ENCODE assay signal across 11 cellular contexts in the genomic region with DNA sequence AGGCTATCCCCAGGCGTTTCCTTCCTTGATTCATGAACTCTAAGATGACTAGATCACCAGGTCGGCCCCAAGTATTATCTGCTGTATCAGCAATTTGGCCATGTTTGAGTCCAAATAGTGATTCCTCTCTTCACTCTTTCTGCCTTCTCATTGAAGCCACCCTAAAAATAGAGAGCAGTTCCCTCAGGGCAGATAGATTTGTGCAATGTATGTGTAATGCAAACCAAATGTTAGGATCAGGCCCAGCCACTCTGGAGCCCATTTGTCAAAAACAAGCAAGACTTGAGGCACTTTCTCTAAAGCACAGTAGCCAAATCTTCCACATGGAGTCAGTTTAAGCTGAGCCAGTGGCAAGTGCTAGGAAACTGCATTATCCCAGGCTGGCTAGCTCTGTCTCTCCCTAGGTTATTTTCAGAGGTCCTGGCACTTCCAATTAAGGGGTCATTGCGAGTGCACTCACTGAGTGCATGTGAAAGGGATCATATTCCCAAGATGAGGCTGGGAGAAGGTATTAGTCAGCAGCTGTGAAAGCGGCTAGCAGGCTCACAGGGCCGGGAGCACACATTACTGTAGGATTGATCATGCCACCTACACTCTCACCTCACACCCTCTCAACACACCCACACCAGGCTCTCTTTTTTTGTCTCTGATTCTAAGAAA.
DNase-seq lines count a peak whose midpoint lies in the region; ATAC-seq and TF ChIP-seq lines count a peak whose summit lies in the region.
"Had no signal": no experiment of that assay in that cellular context is flagged by ENCODE, and none has a peak within 500 bp of the region (broad histone marks: within the 10 kb centered on the region; RNA-seq: fewer than 3 reads in every experiment).

No MANE protein-coding gene starts in this region.

- POLR2A ChIA-PET in CD8-positive, alpha-beta T cell (lab: Charles Lee), result no interaction called here

- H3K9me3 ChIP-seq in RWPE2 (ENCODE audit: severe bottlenecking) (no peaks in the 10 kb centered on the region), upper lobe of right lung (no peaks in the 10 kb centered on the region), T-helper 17 cell (ENCODE audit: control insufficient read depth, low read length, poor library complexity, severe bottlenecking) (no peaks in the 10 kb centered on the region)
- H3K9me3 ChIP-seq in CD8-positive, alpha-beta T cell (ENCODE audit: low read length), result no peaks in the 10 kb centered on the region
- H3K9me3 ChIP-seq: transverse colon had no signal

- H3K36me3 Mint-ChIP-seq in CD8-positive, alpha-beta T cell, result no peaks in the 10 kb centered on the region
- no peaks in the 10 kb centered on the region for H3K36me3 Mint-ChIP-seq in T-helper 17 cell (ENCODE audit: low read depth)

- TF ChIP-seq CTCF in RWPE2 (IDR thresholded peaks at IDR 0.05; ENCODE audit: poor library complexity, severe bottlenecking), result no peak
- no peak for TF ChIP-seq CTCF in foreskin fibroblast (IDR thresholded peaks at IDR 0.05; ENCODE audit: low read depth, low read length)
- TF ChIP-seq CTCF in CD8-positive, alpha-beta T cell (IDR thresholded peaks at IDR 0.05), result no peak
- TF ChIP-seq CTCF in upper lobe of right lung (IDR thresholded peaks at IDR 0.05), result no peak

- no peaks in the 10 kb centered on the region for H3K36me3 ChIP-seq in RWPE2 (ENCODE audit: low read depth)
- H3K36me3 ChIP-seq in CD8-positive, alpha-beta T cell (ENCODE audit: insufficient read depth, low read length), result no peaks in the 10 kb centered on the region
- H3K36me3 ChIP-seq in upper lobe of right lung, result no peaks in the 10 kb centered on the region
- H3K36me3 ChIP-seq: transverse colon had no signal

- peaks cover 10% of the 10 kb centered on the region for H3K9me3 Mint-ChIP-seq in CD8-positive, alpha-beta T cell

- H3K27ac ChIP-seq in RWPE2 (ENCODE audit: poor library complexity, severe bottlenecking) (peak overlapping the region; percentile 69), upper lobe of right lung (no peak overlapping the region)
- no peak overlapping the region for H3K27ac ChIP-seq in CD8-positive, alpha-beta T cell (ENCODE audit: low read depth, low read length)
- H3K27ac ChIP-seq: transverse colon had no signal

- no peak overlapping the region for H3K27ac Mint-ChIP-seq in CD8-positive, alpha-beta T cell
- H3K27ac Mint-ChIP-seq in T-helper 17 cell, result no peak overlapping the region

- peaks cover 15% of the 10 kb centered on the region for H3K4me1 ChIP-seq in RWPE2 (ENCODE audit: insufficient read depth, poor library complexity, severe bottlenecking)
- H3K4me1 ChIP-seq in CD8-positive, alpha-beta T cell (ENCODE audit: insufficient read depth, low read length), result no peaks in the 10 kb centered on the region
- no peaks in the 10 kb centered on the region for H3K4me1 ChIP-seq in upper lobe of right lung
- H3K4me1 ChIP-seq: transverse colon had no signal

- peaks cover 19% of the 10 kb centered on the region for H3K27me3 Mint-ChIP-seq in CD8-positive, alpha-beta T cell (ENCODE audit: low read depth)
- peaks cover 66% of the 10 kb centered on the region for H3K27me3 Mint-ChIP-seq in T-helper 17 cell

- H3K27me3 ChIP-seq in RWPE2 (ENCODE audit: insufficient read depth, poor library complexity, severe bottlenecking) (no peaks in the 10 kb centered on the region), upper lobe of right lung (no peaks in the 10 kb centered on the region)
- H3K27me3 ChIP-seq in CD8-positive, alpha-beta T cell (ENCODE audit: insufficient read depth, low read length), result no peaks in the 10 kb centered on the region
- H3K27me3 ChIP-seq: transverse colon had no signal

- no peaks in the 10 kb centered on the region for H3K4me1 Mint-ChIP-seq in CD8-positive, alpha-beta T cell (ENCODE audit: low read depth)
- H3K4me1 Mint-ChIP-seq in T-helper 17 cell, result no peaks in the 10 kb centered on the region

- H3K4me3 ChIP-seq in RWPE2 (ENCODE audit: severe bottlenecking) (no peak overlapping the region), foreskin fibroblast (ENCODE audit: low read depth in 1 of 2, low read length in 2 of 2) (no peak overlapping the region), upper lobe of right lung (no peak overlapping the region)
- H3K4me3 ChIP-seq in CD8-positive, alpha-beta T cell (ENCODE audit: low read depth, low read length), result no peak overlapping the region
- H3K4me3 ChIP-seq: transverse colon had no signal

- DNase-seq in GOT3 (lab: John Stamatoyannopoulos, UW), result peak; percentile 47
- DNase-seq in RWPE2 (ENCODE audit: low spot score), result peak; percentile 68
- DNase-seq in foreskin fibroblast, result peak; percentile 85 to 95
- DNase-seq in sciatic nerve (ENCODE audit: low spot score), result no peak
- DNase-seq in CD8-positive, alpha-beta T cell, result no peak
- DNase-seq in upper lobe of right lung, result no peak
- no peak for DNase-seq in T-helper 17 cell
- DNase-seq: activated T-cell treated with anti-CD3 and anti-CD28 coated beads, Interleukin-2, amount 50 U/mL, for 4 hours; small intestine; transverse colon had no signal

- ATAC-seq in RWPE2 (ENCODE audit: low read depth) (peak; percentile 98), sciatic nerve (peak; percentile 76), GM19395 (IDR thresholded peaks at IDR 0.05; ENCODE audit: unreplicated experiment) (no peak), upper lobe of right lung (no peak), T-helper 17 cell (no peak)
- no peak for ATAC-seq in CD8-positive, alpha-beta T cell
- ATAC-seq: activated T-cell treated with anti-CD3 and anti-CD28 coated beads, Interleukin-2, amount 50 U/mL, for 4 hours had no signal

- intact Hi-C loops in sciatic nerve (cut with DNase I), result no loop called here
- intact Hi-C loops in CD8-positive, alpha-beta T cell (cut with DNase I, micrococcal nuclease), result no loop called here
- intact Hi-C loops in upper lobe of right lung (cut with DNase I), result no loop called here

- H3K4me3 Mint-ChIP-seq in CD8-positive, alpha-beta T cell, result no peak overlapping the region
- H3K4me3 Mint-ChIP-seq in T-helper 17 cell, result no peak overlapping the region
- H3K4me3 Mint-ChIP-seq: activated T-cell treated with anti-CD3 and anti-CD28 coated beads, Interleukin-2, amount 50 U/mL, for 4 hours had no signal

- CTCF ChIA-PET in CD8-positive, alpha-beta T cell (lab: Charles Lee), result no interaction called here

Comparison
In these comparisons a context has a peak if more than half of its experiments do, and no peak if none do; other contexts are left out.
1. DNase-seq: peak in GOT3 (single experiment), RWPE2 (single experiment) and foreskin fibroblast (2 of 2); none in sciatic nerve (single experiment), CD8-positive, alpha-beta T cell (0 of 7), upper lobe of right lung (single experiment) and T-helper 17 cell (0 of 3).
2. ATAC-seq: peak in RWPE2 (single experiment) and sciatic nerve (single experiment); none in GM19395 (single experiment), CD8-positive, alpha-beta T cell (single experiment), upper lobe of right lung (single experiment) and T-helper 17 cell (single experiment).